Comparison of ENCODE assay signal across 1 cellular context in genomic region chr9:14358523-14358922, GRCh38.
TF ChIP-seq lines count a peak whose summit lies in the region.

No MANE protein-coding gene starts in this region.

TF ChIP-seq in GM23338, 12 proteins besides CTCF, POLR2A, EP300 and RAD21 (continued from another document):
- TF ChIP-seq ZNF462 (CRISPR knock-in tag; IDR thresholded peaks at IDR 0.05) = no peak
TF ChIP-seq in GM23338: peak in this region for 0.
